ENCODE assay signal across 10 cellular contexts in the genomic region with DNA sequence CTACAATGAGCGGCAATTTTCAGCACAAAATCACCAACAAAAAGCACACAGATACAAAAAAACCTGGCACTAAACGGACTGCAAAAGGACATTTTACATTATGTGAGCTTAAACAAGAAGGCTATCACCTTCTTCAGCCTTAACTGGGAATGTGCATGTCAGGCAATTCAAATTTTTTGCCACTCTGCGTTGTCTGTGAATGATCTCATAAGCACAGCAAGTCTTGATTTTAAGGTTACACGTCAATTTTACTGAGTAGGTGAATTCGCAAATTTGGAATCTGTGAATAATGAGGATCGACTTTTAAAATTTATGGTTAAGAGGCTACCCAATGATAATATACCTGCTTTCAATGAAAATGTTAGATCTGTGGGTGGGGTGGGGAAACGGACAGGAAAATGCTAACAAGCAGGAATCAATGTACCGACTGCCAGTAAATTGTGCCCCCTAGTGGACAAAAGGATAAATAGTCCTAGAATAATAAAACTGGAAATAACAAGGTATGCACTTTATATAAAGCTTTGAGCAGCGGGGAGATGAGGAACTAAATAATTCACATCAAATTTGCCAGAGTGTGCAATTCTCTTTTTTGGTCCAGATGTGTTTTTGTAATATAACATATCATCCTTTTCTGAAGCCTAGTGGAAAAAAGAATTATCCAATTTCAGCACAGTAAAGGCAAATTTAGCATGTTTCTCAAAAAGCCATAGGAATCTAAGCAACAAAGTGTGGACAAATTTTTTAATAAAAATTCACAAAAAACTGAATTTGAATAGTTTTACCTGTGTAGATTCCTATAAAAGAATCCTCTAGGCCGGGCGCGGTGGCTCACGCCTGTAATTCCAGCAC. TPM values are rescaled to one million over a fixed set of nuclear protein-coding genes. Genes with fewer than 3 reads are reported as not detected.
DNase-seq lines count a peak whose midpoint lies in the region; ATAC-seq and TF ChIP-seq lines count a peak whose summit lies in the region.
"Had no signal": no experiment of that assay in that cellular context is flagged by ENCODE, and none has a peak within 500 bp of the region (broad histone marks: within the 10 kb centered on the region; RNA-seq: fewer than 3 reads in every experiment).

No MANE protein-coding gene starts in this region.

- TF ChIP-seq CTCF in Loucy (conservative IDR thresholded peaks at IDR 0.05; ENCODE audit: low read length) (peak; percentile 88), RWPE2 (IDR thresholded peaks at IDR 0.05; ENCODE audit: poor library complexity, severe bottlenecking) (peak; percentile 91), epithelial cell of proximal tubule (conservative IDR thresholded peaks at IDR 0.05; ENCODE audit: low read depth, low read length) (peak; percentile 80), nephron progenitor cell (IDR thresholded peaks at IDR 0.05) (peak; percentile 78)

- H3F3A ChIP-seq in Loucy (ENCODE audit: low read depth) = no peaks in the 10 kb centered on the region

- H3K4me1 ChIP-seq in Loucy (ENCODE audit: insufficient read depth, low read length, poor library complexity, severe bottlenecking) = no peaks in the 10 kb centered on the region
- H3K4me1 ChIP-seq in RWPE2 (ENCODE audit: insufficient read depth, poor library complexity, severe bottlenecking) = no peaks in the 10 kb centered on the region

- H3K4me3 Mint-ChIP-seq in nephron progenitor cell = peak overlapping the region; percentile 6
- H3K4me3 Mint-ChIP-seq in activated naive CD8-positive, alpha-beta T cell treated with anti-CD3 and anti-CD28 coated beads, Interleukin-2, amount 50 U/mL, for 24 hours = no peak overlapping the region
- H3K4me3 Mint-ChIP-seq in activated T-cell treated with anti-CD3 and anti-CD28 coated beads, Interleukin-2, amount 50 U/mL, for 24 hours = no peak overlapping the region
- H3K4me3 Mint-ChIP-seq: IgD-negative memory B cell had no signal

- peaks cover 14% of the 10 kb centered on the region for H3K4me1 Mint-ChIP-seq in nephron progenitor cell
- no peaks in the 10 kb centered on the region for H3K4me1 Mint-ChIP-seq in activated naive CD8-positive, alpha-beta T cell treated with anti-CD3 and anti-CD28 coated beads, Interleukin-2, amount 50 U/mL, for 24 hours
- H3K4me1 Mint-ChIP-seq in activated T-cell treated with anti-CD3 and anti-CD28 coated beads, Interleukin-2, amount 50 U/mL, for 24 hours (ENCODE audit: low read depth) = peaks cover 2% of the 10 kb centered on the region

- H3K27me3 ChIP-seq in Loucy (ENCODE audit: insufficient read depth, low read length, poor library complexity, severe bottlenecking) (no peaks in the 10 kb centered on the region), RWPE2 (ENCODE audit: insufficient read depth, poor library complexity, severe bottlenecking) (no peaks in the 10 kb centered on the region)

- no peak overlapping the region for H3K27ac Mint-ChIP-seq in nephron progenitor cell
- H3K27ac Mint-ChIP-seq in activated naive CD8-positive, alpha-beta T cell treated with anti-CD3 and anti-CD28 coated beads, Interleukin-2, amount 50 U/mL, for 24 hours = no peak overlapping the region
- no peak overlapping the region for H3K27ac Mint-ChIP-seq in activated T-cell treated with anti-CD3 and anti-CD28 coated beads, Interleukin-2, amount 50 U/mL, for 24 hours
- H3K27ac Mint-ChIP-seq: IgD-negative memory B cell; naive thymus-derived CD8-positive, alpha-beta T cell had no signal

- H3K36me3 Mint-ChIP-seq in nephron progenitor cell (ENCODE audit: low read depth) = no peaks in the 10 kb centered on the region
- no peaks in the 10 kb centered on the region for H3K36me3 Mint-ChIP-seq in activated naive CD8-positive, alpha-beta T cell treated with anti-CD3 and anti-CD28 coated beads, Interleukin-2, amount 50 U/mL, for 24 hours (ENCODE audit: low read depth)
- H3K36me3 Mint-ChIP-seq in activated T-cell treated with anti-CD3 and anti-CD28 coated beads, Interleukin-2, amount 50 U/mL, for 24 hours (ENCODE audit: low read depth) = no peaks in the 10 kb centered on the region
- H3K36me3 Mint-ChIP-seq: naive thymus-derived CD8-positive, alpha-beta T cell had no signal

- no peak overlapping the region for H3K9ac ChIP-seq in Loucy (ENCODE audit: low read depth, low read length, poor library complexity, severe bottlenecking)

- DNase-seq in CD1c-positive myeloid dendritic cell (ENCODE audit: extremely low spot score) (peak; percentile 70), GM19238 (ENCODE audit: insufficient read length, low spot score) (peak; percentile 16), RWPE2 (ENCODE audit: low spot score) (no peak), epithelial cell of proximal tubule (ENCODE audit: low read depth) (peak; percentile 43), nephron progenitor cell (peak; percentile 26)
- DNase-seq in activated naive CD8-positive, alpha-beta T cell treated with anti-CD3 and anti-CD28 coated beads, Interleukin-2, amount 50 U/mL, for 24 hours = no peak
- no peak for DNase-seq in activated T-cell treated with anti-CD3 and anti-CD28 coated beads, Interleukin-2, amount 50 U/mL, for 24 hours

- no peak overlapping the region for H3K27ac ChIP-seq in RWPE2 (ENCODE audit: poor library complexity, severe bottlenecking)

- no peaks in the 10 kb centered on the region for H4K20me1 ChIP-seq in Loucy (ENCODE audit: insufficient read depth, low read length, poor library complexity, severe bottlenecking)

- H3K9me3 ChIP-seq in Loucy (ENCODE audit: insufficient read depth, low read depth, low read length) (no peaks in the 10 kb centered on the region), RWPE2 (ENCODE audit: severe bottlenecking) (no peaks in the 10 kb centered on the region)

- H2AFZ ChIP-seq in Loucy (ENCODE audit: low read length) = peak overlapping the region; percentile 77

- H3K4me3 ChIP-seq in Loucy (ENCODE audit: low read length, poor library complexity, severe bottlenecking) = no peak overlapping the region
- no peak overlapping the region for H3K4me3 ChIP-seq in RWPE2 (ENCODE audit: severe bottlenecking)
- peak overlapping the region; percentile 40 for H3K4me3 ChIP-seq in epithelial cell of proximal tubule (ENCODE audit: low read depth, low read length)

- no peaks in the 10 kb centered on the region for H3K79me2 ChIP-seq in Loucy (ENCODE audit: insufficient read depth, low read length)

- no peaks in the 10 kb centered on the region for H3K9me3 Mint-ChIP-seq in nephron progenitor cell
- no peaks in the 10 kb centered on the region for H3K9me3 Mint-ChIP-seq in activated naive CD8-positive, alpha-beta T cell treated with anti-CD3 and anti-CD28 coated beads, Interleukin-2, amount 50 U/mL, for 24 hours
- H3K9me3 Mint-ChIP-seq in activated T-cell treated with anti-CD3 and anti-CD28 coated beads, Interleukin-2, amount 50 U/mL, for 24 hours = no peaks in the 10 kb centered on the region
- H3K9me3 Mint-ChIP-seq: IgD-negative memory B cell; naive thymus-derived CD8-positive, alpha-beta T cell had no signal

- ATAC-seq in RWPE2 (ENCODE audit: low read depth) = peak; percentile 67; the same call in 2 of the 3 replicates
- ATAC-seq in activated naive CD8-positive, alpha-beta T cell treated with anti-CD3 and anti-CD28 coated beads, Interleukin-2, amount 50 U/mL, for 24 hours = no peak
- ATAC-seq: naive thymus-derived CD8-positive, alpha-beta T cell had no signal

- H3K9me2 ChIP-seq in Loucy (replicated peaks; ENCODE audit: low read depth, low read length) = no peaks in the 10 kb centered on the region

- H3K36me3 ChIP-seq in Loucy (ENCODE audit: insufficient read depth, low read length) (no peaks in the 10 kb centered on the region), RWPE2 (ENCODE audit: low read depth) (no peaks in the 10 kb centered on the region)

- H3K4me2 ChIP-seq in Loucy (ENCODE audit: low read depth, low read length, poor library complexity, severe bottlenecking) = peak overlapping the region; percentile 5

- peaks cover 5% of the 10 kb centered on the region for H3K27me3 Mint-ChIP-seq in nephron progenitor cell (ENCODE audit: low read depth, poor library complexity)
- peaks cover 2% of the 10 kb centered on the region for H3K27me3 Mint-ChIP-seq in activated naive CD8-positive, alpha-beta T cell treated with anti-CD3 and anti-CD28 coated beads, Interleukin-2, amount 50 U/mL, for 24 hours
- peaks cover 2% of the 10 kb centered on the region for H3K27me3 Mint-ChIP-seq in activated T-cell treated with anti-CD3 and anti-CD28 coated beads, Interleukin-2, amount 50 U/mL, for 24 hours
- H3K27me3 Mint-ChIP-seq: IgD-negative memory B cell had no signal

RNA-seq across cellular contexts. Expression of a gene that starts 20.5 kb away (rescaled TPM):
- total RNA-seq in epithelial cell of proximal tubule = not detected in 2 replicates
- total RNA-seq: naive thymus-derived CD8-positive, alpha-beta T cell had no signal

Comparison
In these comparisons a context has a peak if more than half of its experiments do, and no peak if none do; other contexts are left out.
1. DNase-seq: peak in CD1c-positive myeloid dendritic cell (single experiment), GM19238 (single experiment), epithelial cell of proximal tubule (single experiment) and nephron progenitor cell (single experiment); none in RWPE2 (single experiment), activated naive CD8-positive, alpha-beta T cell treated with anti-CD3 and anti-CD28 coated beads, Interleukin-2, amount 50 U/mL, for 24 hours (single experiment) and activated T-cell treated with anti-CD3 and anti-CD28 coated beads, Interleukin-2, amount 50 U/mL, for 24 hours (single experiment).
2. Peak in every context shown above with its lines, with median percentiles within 50 percentile points of each other: CTCF ChIP-seq.